Comparison of ENCODE assay signal across 1 cellular context in the genomic region with DNA sequence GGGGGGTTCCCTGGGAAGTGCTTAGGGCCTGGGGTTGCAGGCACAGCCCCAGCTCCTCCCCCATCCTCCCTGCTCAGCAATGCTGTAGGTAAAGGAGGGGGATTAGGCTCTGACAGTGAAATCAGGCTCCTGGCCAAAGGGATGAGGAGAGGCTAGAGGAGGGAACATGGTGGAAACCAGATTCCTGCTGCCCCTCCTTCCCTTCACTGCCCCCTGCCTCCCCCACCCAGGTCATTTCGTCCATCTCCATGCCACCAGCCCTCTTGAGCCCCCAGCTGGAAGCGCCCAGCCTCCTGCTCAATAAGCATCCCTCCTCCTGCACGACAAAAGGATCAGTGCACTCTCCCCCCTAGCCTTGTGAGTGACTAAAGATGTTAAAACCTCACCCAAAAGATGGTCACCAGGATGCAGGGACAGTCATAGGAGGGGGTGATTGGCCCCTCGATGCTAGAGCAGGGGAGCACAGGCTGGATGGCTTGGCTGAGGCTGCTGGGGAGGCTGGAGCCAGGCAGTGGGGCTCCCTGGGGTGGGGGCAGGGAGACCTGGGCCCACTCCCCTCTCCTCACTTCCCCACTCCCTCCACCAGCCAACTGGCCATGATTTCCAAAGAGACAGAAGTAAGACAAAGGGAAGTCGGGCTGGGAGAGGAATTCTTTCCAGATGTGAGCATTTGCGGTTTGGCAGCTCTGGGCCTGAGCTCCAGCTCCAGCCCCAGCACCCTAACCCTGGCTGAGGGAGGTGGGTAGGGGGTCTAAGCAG.
TF ChIP-seq lines count a peak whose summit lies in the region.

No MANE protein-coding gene starts in this region.

TF ChIP-seq in SK-N-SH, 30 proteins besides CTCF, POLR2A, EP300 and RAD21:
- peak; percentile 13; the same call in 1 of the 2 replicates for TF ChIP-seq NFIC (IDR thresholded peaks at IDR 0.05; ENCODE audit: borderline replicate concordance)
- no peak for TF ChIP-seq SIN3A (IDR thresholded peaks at IDR 0.05; ENCODE audit: borderline replicate concordance, low read depth, low read length)
